In genomic region chr1:26856181-26856580, GRCh38 we compare ENCODE assay signal across 1 cellular context.
TF ChIP-seq lines count a peak whose summit lies in the region.

No MANE protein-coding gene starts in this region.

TF ChIP-seq in WTC11, 78 proteins besides CTCF, POLR2A, EP300 and RAD21 (continued from another document):
- TF ChIP-seq FOXJ3 (CRISPR knock-in tag; IDR thresholded peaks at IDR 0.05; ENCODE audit: borderline replicate concordance) (no peak), NR1H2 (CRISPR knock-in tag; IDR thresholded peaks at IDR 0.05) (no peak), MYBL2 (CRISPR knock-in tag; IDR thresholded peaks at IDR 0.05) (no peak), ZNF317 (CRISPR knock-in tag; IDR thresholded peaks at IDR 0.05; ENCODE audit: borderline replicate concordance, low read depth) (no peak), HMGXB4 (CRISPR knock-in tag; IDR thresholded peaks at IDR 0.05) (no peak), ERG (CRISPR knock-in tag; IDR thresholded peaks at IDR 0.05) (no peak), OVOL2 (CRISPR knock-in tag; IDR thresholded peaks at IDR 0.05; ENCODE audit: borderline replicate concordance) (no peak), HMGA2 (CRISPR knock-in tag; IDR thresholded peaks at IDR 0.05) (no peak), PRDM15 (CRISPR knock-in tag; IDR thresholded peaks at IDR 0.05) (no peak), ZNF423 (CRISPR knock-in tag; IDR thresholded peaks at IDR 0.05) (no peak)
- TF ChIP-seq, protein P1, sequence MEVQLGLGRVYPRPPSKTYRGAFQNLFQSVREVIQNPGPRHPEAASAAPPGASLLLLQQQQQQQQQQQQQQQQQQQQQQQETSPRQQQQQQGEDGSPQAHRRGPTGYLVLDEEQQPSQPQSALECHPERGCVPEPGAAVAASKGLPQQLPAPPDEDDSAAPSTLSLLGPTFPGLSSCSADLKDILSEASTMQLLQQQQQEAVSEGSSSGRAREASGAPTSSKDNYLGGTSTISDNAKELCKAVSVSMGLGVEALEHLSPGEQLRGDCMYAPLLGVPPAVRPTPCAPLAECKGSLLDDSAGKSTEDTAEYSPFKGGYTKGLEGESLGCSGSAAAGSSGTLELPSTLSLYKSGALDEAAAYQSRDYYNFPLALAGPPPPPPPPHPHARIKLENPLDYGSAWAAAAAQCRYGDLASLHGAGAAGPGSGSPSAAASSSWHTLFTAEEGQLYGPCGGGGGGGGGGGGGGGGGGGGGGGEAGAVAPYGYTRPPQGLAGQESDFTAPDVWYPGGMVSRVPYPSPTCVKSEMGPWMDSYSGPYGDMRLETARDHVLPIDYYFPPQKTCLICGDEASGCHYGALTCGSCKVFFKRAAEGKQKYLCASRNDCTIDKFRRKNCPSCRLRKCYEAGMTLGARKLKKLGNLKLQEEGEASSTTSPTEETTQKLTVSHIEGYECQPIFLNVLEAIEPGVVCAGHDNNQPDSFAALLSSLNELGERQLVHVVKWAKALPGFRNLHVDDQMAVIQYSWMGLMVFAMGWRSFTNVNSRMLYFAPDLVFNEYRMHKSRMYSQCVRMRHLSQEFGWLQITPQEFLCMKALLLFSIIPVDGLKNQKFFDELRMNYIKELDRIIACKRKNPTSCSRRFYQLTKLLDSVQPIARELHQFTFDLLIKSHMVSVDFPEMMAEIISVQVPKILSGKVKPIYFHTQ (CRISPR knock-in tag; IDR thresholded peaks at IDR 0.05), result no peak
- TF ChIP-seq, protein P2, sequence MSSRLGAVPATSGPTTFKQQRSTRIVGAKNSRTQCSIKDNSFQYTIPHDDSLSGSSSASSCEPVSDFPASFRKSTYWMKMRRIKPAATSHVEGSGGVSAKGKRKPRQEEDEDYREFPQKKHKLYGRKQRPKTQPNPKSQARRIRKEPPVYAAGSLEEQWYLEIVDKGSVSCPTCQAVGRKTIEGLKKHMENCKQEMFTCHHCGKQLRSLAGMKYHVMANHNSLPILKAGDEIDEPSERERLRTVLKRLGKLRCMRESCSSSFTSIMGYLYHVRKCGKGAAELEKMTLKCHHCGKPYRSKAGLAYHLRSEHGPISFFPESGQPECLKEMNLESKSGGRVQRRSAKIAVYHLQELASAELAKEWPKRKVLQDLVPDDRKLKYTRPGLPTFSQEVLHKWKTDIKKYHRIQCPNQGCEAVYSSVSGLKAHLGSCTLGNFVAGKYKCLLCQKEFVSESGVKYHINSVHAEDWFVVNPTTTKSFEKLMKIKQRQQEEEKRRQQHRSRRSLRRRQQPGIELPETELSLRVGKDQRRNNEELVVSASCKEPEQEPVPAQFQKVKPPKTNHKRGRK (CRISPR knock-in tag; IDR thresholded peaks at IDR 0.05; ENCODE audit: borderline replicate concordance), result no peak
TF ChIP-seq in WTC11: peak in this region for 0.
